ENCODE assay signal across 1 cellular context in genomic region chr3:15645246-15645645, GRCh38.
TF ChIP-seq lines count a peak whose summit lies in the region.

No MANE protein-coding gene starts in this region.

TF ChIP-seq in HCT116, 20 proteins besides CTCF, POLR2A, EP300 and RAD21 (continued from another document):
- no peak for TF ChIP-seq ZFX (IDR thresholded peaks at IDR 0.05)
- no peak for TF ChIP-seq EGR1 (IDR thresholded peaks at IDR 0.05; ENCODE audit: low read depth)
- no peak for TF ChIP-seq SRF (IDR thresholded peaks at IDR 0.05; ENCODE audit: low read depth)
- no peak for TF ChIP-seq EZH2 (IDR thresholded peaks at IDR 0.05)
- TF ChIP-seq JUND (IDR thresholded peaks at IDR 0.05), result no peak
- no peak for TF ChIP-seq SP1 (IDR thresholded peaks at IDR 0.05; ENCODE audit: low read depth)
- TF ChIP-seq EZH2phosphoT487 (IDR thresholded peaks at IDR 0.05; ENCODE audit: borderline replicate concordance), result no peak
- TF ChIP-seq REST (IDR thresholded peaks at IDR 0.05; ENCODE audit: low read depth), result no peak
- TF ChIP-seq ATF3 (IDR thresholded peaks at IDR 0.05), result no peak
- TF ChIP-seq ELF1 (IDR thresholded peaks at IDR 0.05; ENCODE audit: borderline replicate concordance, low read depth), result no peak
- no peak for TF ChIP-seq TCF7L2 (IDR thresholded peaks at IDR 0.05; ENCODE audit: borderline replicate concordance, extremely low read depth, insufficient read depth, insufficient read length)
